ENCODE assay signal across 18 cellular contexts in the genomic region with DNA sequence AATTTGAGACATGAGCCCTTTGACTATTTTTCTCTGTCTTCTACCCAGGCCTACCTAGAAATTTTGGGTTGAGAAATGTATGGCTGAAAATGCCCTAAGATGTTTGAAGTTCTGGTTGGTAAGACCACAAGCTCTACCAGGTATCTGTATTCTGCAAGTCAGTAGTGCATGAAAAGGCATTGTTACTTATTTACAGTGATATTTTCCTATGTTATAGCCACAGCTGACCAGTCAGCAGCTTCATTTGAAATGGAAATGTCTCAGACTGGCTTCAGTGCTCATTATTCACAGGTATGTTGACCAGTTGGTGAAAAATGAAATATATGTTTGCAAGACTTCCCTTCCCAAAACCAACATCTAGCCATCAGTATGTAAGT.
DNase-seq lines count a peak whose midpoint lies in the region; ATAC-seq and TF ChIP-seq lines count a peak whose summit lies in the region.
"Had no signal": no experiment of that assay in that cellular context is flagged by ENCODE, and none has a peak within 500 bp of the region (broad histone marks: within the 10 kb centered on the region; RNA-seq: fewer than 3 reads in every experiment).

No MANE protein-coding gene starts in this region.

- H3K9ac ChIP-seq in IMR-90 (ENCODE audit: low read depth, low read length), result no peak overlapping the region
- H3K9ac ChIP-seq: BLaER1 had no signal

- no peak for TF ChIP-seq CTCF in IMR-90 (conservative IDR thresholded peaks at IDR 0.05; ENCODE audit: low read depth, low read length)
- no peak for TF ChIP-seq CTCF in thoracic aorta (IDR thresholded peaks at IDR 0.05)
- TF ChIP-seq CTCF in endothelial cell (IDR thresholded peaks at IDR 0.05; ENCODE audit: unreplicated experiment), result no peak
- TF ChIP-seq CTCF in sigmoid colon (IDR thresholded peaks at IDR 0.05), result no peak

- no peak overlapping the region for H3K4me3 Mint-ChIP-seq in endothelial cell (ENCODE audit: unreplicated experiment)
- H3K4me3 Mint-ChIP-seq: CD8-positive, alpha-beta T cell; HFFc6 had no signal

- no peak overlapping the region for H3K18ac ChIP-seq in IMR-90 (ENCODE audit: low read depth, low read length)

- H4K5ac ChIP-seq in IMR-90 (ENCODE audit: low read depth, low read length), result no peak overlapping the region

- no peaks in the 10 kb centered on the region for H3K27me3 Mint-ChIP-seq in endothelial cell (ENCODE audit: unreplicated experiment)

- H3K4me1 ChIP-seq in IMR-90 (ENCODE audit: control insufficient read depth, insufficient read depth, low read length) (peaks cover 9% of the 10 kb centered on the region), thoracic aorta (ENCODE audit: control insufficient read depth in 1 of 2, low read depth in 2 of 2) (peaks cover 55 to 83% of the 10 kb centered on the region in 2 donors), sigmoid colon (peaks cover 0 to 64% (median 46%) of the 10 kb centered on the region in 4 donors)

- CTCF ChIA-PET in IMR-90 (lab: Yijun Ruan, JAX), result interaction anchor here (0.7 kb wide), 1 partner anchor 51 kb away, joined by 3 read pairs; no protein-coding TSS in a partner anchor

- H4K8ac ChIP-seq in IMR-90 (ENCODE audit: low read depth in 2 of 2, low read length in 2 of 2), result no peak overlapping the region

- no peak for TF ChIP-seq EP300 in sigmoid colon (IDR thresholded peaks at IDR 0.05)

- H3K14ac ChIP-seq in IMR-90 (replicated peaks; ENCODE audit: low read depth, low read length), result 0 out of 2 replicates have a peak overlapping the region, but pooled peaks have one; percentile 4

- no peak overlapping the region for H2BK20ac ChIP-seq in IMR-90 (ENCODE audit: low read depth, low read length)

- POLR2A ChIA-PET in IMR-90 (lab: Charles Lee; ENCODE audit: unreplicated experiment), result no interaction called here

- H3K23ac ChIP-seq in IMR-90 (ENCODE audit: low read depth, low read length), result no peak overlapping the region

- H3K9me3 Mint-ChIP-seq in endothelial cell (ENCODE audit: unreplicated experiment), result no peaks in the 10 kb centered on the region
- H3K9me3 Mint-ChIP-seq: HFFc6 had no signal

- ATAC-seq in GM18907 (IDR thresholded peaks at IDR 0.05; ENCODE audit: unreplicated experiment), result peak; percentile 62
- no peak for ATAC-seq in IMR-90 (ENCODE audit: low read depth)
- ATAC-seq in thoracic aorta (ENCODE audit: insufficient number of reproducible peaks, low FRiP score, low read depth), result no peak
- ATAC-seq: A549; CD8-positive, alpha-beta T cell had no signal

- no peak overlapping the region for H3K27ac Mint-ChIP-seq in endothelial cell (ENCODE audit: unreplicated experiment)
- H3K27ac Mint-ChIP-seq: CD8-positive, alpha-beta T cell; HFFc6 had no signal

- no peaks in the 10 kb centered on the region for H4K20me1 ChIP-seq in IMR-90 (ENCODE audit: insufficient read depth, low read length)
- H4K20me1 ChIP-seq: BLaER1 had no signal

- no peak overlapping the region; the same call in 1 of the 2 replicates for H4K91ac ChIP-seq in IMR-90 (ENCODE audit: insufficient read depth, low read depth, low read length)

- H3K27ac ChIP-seq in IMR-90 (ENCODE audit: insufficient read depth, low read length) (no peak overlapping the region), thoracic aorta (peak overlapping the region; percentile 73 to 79), sigmoid colon (peak overlapping the region in 1 of 4 donors; percentile 77)
- H3K27ac ChIP-seq: A549, BLaER1, PC-9, SJCRH30 had no signal

- H3K36me3 Mint-ChIP-seq in endothelial cell (ENCODE audit: low read depth, unreplicated experiment), result no peaks in the 10 kb centered on the region

- intact Hi-C loops in IMR-90 (cut with micrococcal nuclease) (no loop called here), sigmoid colon (cut with DNase I) (no loop called here)

- H3K56ac ChIP-seq in IMR-90 (ENCODE audit: extremely low read depth, insufficient read depth, low read length), result no peak overlapping the region

- TF ChIP-seq RAD21 in IMR-90 (IDR thresholded peaks at IDR 0.05; ENCODE audit: low read length), result no peak

- H3K36me3 ChIP-seq in IMR-90 (ENCODE audit: control insufficient read depth, insufficient read depth, low read length), result peaks cover 24% of the 10 kb centered on the region
- peaks cover 10% of the 10 kb centered on the region for H3K36me3 ChIP-seq in thoracic aorta
- peaks cover 7 to 57% (median 11%) of the 10 kb centered on the region in 4 donors for H3K36me3 ChIP-seq in sigmoid colon
- H3K36me3 ChIP-seq: BLaER1, SJCRH30 had no signal

- H3K4me1 Mint-ChIP-seq in endothelial cell (ENCODE audit: unreplicated experiment), result no peaks in the 10 kb centered on the region

- peaks cover 8% of the 10 kb centered on the region for H3K9me1 ChIP-seq in IMR-90 (ENCODE audit: insufficient read depth, low read length)

- H3K79me1 ChIP-seq in IMR-90 (ENCODE audit: low read depth in 1 of 2, low read length in 2 of 2), result peaks cover 12 to 19% of the 10 kb centered on the region in 2 experiments; a peak in 3 of 4 replicates

- H3K4ac ChIP-seq in IMR-90 (ENCODE audit: low read depth, low read length), result peak overlapping the region; percentile 54; the same call in 1 of the 2 replicates

- no peak overlapping the region for H3K4me2 ChIP-seq in IMR-90 (ENCODE audit: low read depth, low read length)
- H3K4me2 ChIP-seq: A549, BLaER1, PC-9 had no signal

- no peak overlapping the region for H2BK5ac ChIP-seq in IMR-90 (ENCODE audit: low read depth, low read length, poor library complexity, severe bottlenecking)

- H3K4me3 ChIP-seq in IMR-90 (ENCODE audit: insufficient read depth, low read depth, low read length) (no peak overlapping the region), thoracic aorta (no peak overlapping the region), sigmoid colon (no peak overlapping the region)
- H3K4me3 ChIP-seq: A549, BLaER1, PC-9, SJCRH30 had no signal

- peak overlapping the region; percentile 1; the same call in 1 of the 2 replicates for H2AK5ac ChIP-seq in IMR-90 (ENCODE audit: low read depth, low read length)

- H2BK120ac ChIP-seq in IMR-90 (ENCODE audit: low read depth, low read length), result peak overlapping the region; percentile 44; the same call in 1 of the 2 replicates

- no peaks in the 10 kb centered on the region for H3K27me3 ChIP-seq in IMR-90 (ENCODE audit: control insufficient read depth, insufficient read depth, low read length)
- H3K27me3 ChIP-seq in thoracic aorta (replicated peaks; ENCODE audit: insufficient read depth), result no peaks in the 10 kb centered on the region
- no peaks in the 10 kb centered on the region for H3K27me3 ChIP-seq in sigmoid colon
- H3K27me3 ChIP-seq: BLaER1, SJCRH30 had no signal

- BruUV-seq in IMR-90 (replicated peaks; lab: Mats Ljungman, UMichigan), result no TSS peak

- H2AFZ ChIP-seq in IMR-90 (replicated peaks; ENCODE audit: low read length, poor library complexity), result no peak overlapping the region
- H2AFZ ChIP-seq: PC-9 had no signal

- no peaks in the 10 kb centered on the region for H3K9me3 ChIP-seq in IMR-90 (ENCODE audit: control insufficient read depth, insufficient read depth, low read length)
- no peaks in the 10 kb centered on the region for H3K9me3 ChIP-seq in thoracic aorta
- no peaks in the 10 kb centered on the region for H3K9me3 ChIP-seq in sigmoid colon
- H3K9me3 ChIP-seq: BLaER1 had no signal

- DNase-seq in IMR-90 (no peak), kidney tubule cell (ENCODE audit: low spot score) (peak; percentile 15), thoracic aorta (ENCODE audit: low spot score) (no peak), endothelial cell (ENCODE audit: low spot score) (no peak), sigmoid colon (no peak), NCI-H226 (no peak)
- DNase-seq: Calu3; CD8-positive, alpha-beta T cell; GF-D8; NCI-H1417; NCI-H187; NCI-H345; PC-9; SJCRH30 had no signal

- TF ChIP-seq POLR2A in IMR-90 (IDR thresholded peaks at IDR 0.05; ENCODE audit: low read depth, low read length) (no peak), sigmoid colon (IDR thresholded peaks at IDR 0.05) (no peak)

- in situ Hi-C loops in IMR-90 (cut with MboI; ENCODE audit: low sequenced_read_pairs), result no loop called here

- dilution Hi-C loops in IMR-90 (cut with HindIII; ENCODE audit: low sequenced_read_pairs, unreplicated experiment), result no loop called here

- no peak overlapping the region for H2BK15ac ChIP-seq in IMR-90 (ENCODE audit: low read depth, low read length)

- H2AK9ac ChIP-seq in IMR-90 (replicated peaks; ENCODE audit: low read depth, low read length, poor library complexity), result no peak overlapping the region

TF ChIP-seq in IMR-90, 13 proteins besides CTCF, POLR2A, EP300 and RAD21 (continues in another document):
- TF ChIP-seq CEBPB (IDR thresholded peaks at IDR 0.05; ENCODE audit: low read depth, low read length) (no peak), RFX5 (IDR thresholded peaks at IDR 0.05; ENCODE audit: low read depth, low read length) (no peak), MAFK (IDR thresholded peaks at IDR 0.05; ENCODE audit: low read depth, low read length) (no peak), CHD1 (IDR thresholded peaks at IDR 0.05; ENCODE audit: low read depth, low read length) (no peak), NFE2L2 (IDR thresholded peaks at IDR 0.05; ENCODE audit: low read depth, low read length) (no peak), BHLHE40 (IDR thresholded peaks at IDR 0.05; ENCODE audit: low read depth, low read length) (no peak), SMC3 (IDR thresholded peaks at IDR 0.05; ENCODE audit: low read depth, low read length) (no peak), RCOR1 (IDR thresholded peaks at IDR 0.05; ENCODE audit: insufficient replicate concordance, low read length) (no peak), MXI1 (IDR thresholded peaks at IDR 0.05; ENCODE audit: borderline replicate concordance, low read depth, low read length) (no peak), FOS (IDR thresholded peaks at IDR 0.05; ENCODE audit: low read depth, low read length) (no peak)
- TF ChIP-seq, protein P1, sequence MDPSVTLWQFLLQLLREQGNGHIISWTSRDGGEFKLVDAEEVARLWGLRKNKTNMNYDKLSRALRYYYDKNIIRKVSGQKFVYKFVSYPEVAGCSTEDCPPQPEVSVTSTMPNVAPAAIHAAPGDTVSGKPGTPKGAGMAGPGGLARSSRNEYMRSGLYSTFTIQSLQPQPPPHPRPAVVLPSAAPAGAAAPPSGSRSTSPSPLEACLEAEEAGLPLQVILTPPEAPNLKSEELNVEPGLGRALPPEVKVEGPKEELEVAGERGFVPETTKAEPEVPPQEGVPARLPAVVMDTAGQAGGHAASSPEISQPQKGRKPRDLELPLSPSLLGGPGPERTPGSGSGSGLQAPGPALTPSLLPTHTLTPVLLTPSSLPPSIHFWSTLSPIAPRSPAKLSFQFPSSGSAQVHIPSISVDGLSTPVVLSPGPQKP (IDR thresholded peaks at IDR 0.05; ENCODE audit: borderline replicate concordance, low read depth, low read length), result no peak
- TF ChIP-seq, protein P2, sequence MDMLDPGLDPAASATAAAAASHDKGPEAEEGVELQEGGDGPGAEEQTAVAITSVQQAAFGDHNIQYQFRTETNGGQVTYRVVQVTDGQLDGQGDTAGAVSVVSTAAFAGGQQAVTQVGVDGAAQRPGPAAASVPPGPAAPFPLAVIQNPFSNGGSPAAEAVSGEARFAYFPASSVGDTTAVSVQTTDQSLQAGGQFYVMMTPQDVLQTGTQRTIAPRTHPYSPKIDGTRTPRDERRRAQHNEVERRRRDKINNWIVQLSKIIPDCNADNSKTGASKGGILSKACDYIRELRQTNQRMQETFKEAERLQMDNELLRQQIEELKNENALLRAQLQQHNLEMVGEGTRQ (IDR thresholded peaks at IDR 0.05; ENCODE audit: low read depth, low read length), result no peak
